6 cellular contexts compared by ENCODE assay signal in the genomic region with DNA sequence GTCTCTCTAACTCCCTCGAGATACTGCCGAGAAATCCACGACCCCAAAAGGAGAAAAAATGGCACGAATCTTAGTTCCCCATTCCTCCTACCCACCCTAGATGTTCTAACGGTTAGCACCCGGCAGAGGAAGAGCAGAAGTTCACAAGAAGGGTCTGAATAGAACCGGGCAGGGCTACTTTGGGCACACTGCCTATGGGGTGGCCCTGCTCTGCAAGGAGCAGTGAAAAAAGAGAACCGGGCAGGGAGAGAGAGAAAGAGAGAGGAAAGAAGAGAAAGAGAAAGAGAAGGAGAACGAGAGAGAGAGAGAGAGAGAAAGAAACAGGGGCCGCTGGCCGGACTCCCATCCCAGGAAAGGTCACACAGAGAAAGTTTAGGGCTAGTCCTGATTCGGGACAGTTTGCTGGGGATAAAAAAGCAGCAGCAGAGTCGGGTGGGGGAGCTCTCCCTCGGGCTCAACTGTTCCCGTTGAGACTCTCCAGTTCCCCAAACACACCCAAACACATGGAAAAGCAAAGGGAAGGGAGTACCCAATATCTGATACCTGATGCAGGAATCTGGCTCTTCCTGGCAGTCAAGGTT. TPM values are rescaled to one million over a fixed set of nuclear protein-coding genes. Genes with fewer than 3 reads are reported as not detected.
DNase-seq lines count a peak whose midpoint lies in the region; ATAC-seq and TF ChIP-seq lines count a peak whose summit lies in the region.

No MANE protein-coding gene starts in this region.

- no peaks in the 10 kb centered on the region for H3K27me3 ChIP-seq in SJCRH30

- H3K36me3 ChIP-seq in SJCRH30, result 0 out of 2 replicates have a peak, but pooled peaks cover 3% of the 10 kb centered on the region

- peak overlapping the region; percentile 82 for H3K4me3 ChIP-seq in GM12875 (ENCODE audit: low read depth, low read length)
- H3K4me3 ChIP-seq in SJCRH30, result peak overlapping the region; percentile 71
- H3K4me3 ChIP-seq in iPS-11a (ENCODE audit: low read depth, low read length), result peak overlapping the region; percentile 76

- DNase-seq in SJCRH30 (peak in 1 of 2 experiments; percentile 23), kidney glomerular epithelial cell (lab: John Stamatoyannopoulos, UW) (no peak)
- no peak for DNase-seq in stimulated activated CD8-positive, alpha-beta memory T cell treated with anti-CD3 and anti-CD28 coated beads, Interleukin-4, amount 100 ng/mL, for 48 hours

- no peaks in the 10 kb centered on the region for H3K9me3 ChIP-seq in SJCRH30 (replicated peaks)

- TF ChIP-seq CTCF in GM12875 (IDR thresholded peaks at IDR 0.05; ENCODE audit: borderline replicate concordance, insufficient read depth, low read depth, low read length), result no peak

- no peaks in the 10 kb centered on the region for H3K4me1 ChIP-seq in SJCRH30

- H3K27ac ChIP-seq in SJCRH30, result peak overlapping the region; percentile 82

- no peak for ATAC-seq in HG03571 (IDR thresholded peaks at IDR 0.05; ENCODE audit: unreplicated experiment)

RNA-seq across cellular contexts. Expression of a gene that starts 0.5 kb away (rescaled TPM):
- total RNA-seq in SJCRH30 (2014; rRNA removed; shearing (Covaris generic)), result 55.9 and 58.5 TPM in 2 replicates

RNA-seq across cellular contexts. Expression of a gene that starts 0.8 kb away (rescaled TPM):
- 82.4 and 83.3 TPM in 2 replicates for total RNA-seq in SJCRH30 (2014; rRNA removed; shearing (Covaris generic))

RNA-seq across cellular contexts. Expression of a gene that starts 16.4 kb away (rescaled TPM):
- 3,964 and 4,118 TPM in 2 replicates for total RNA-seq in SJCRH30 (2014; rRNA removed; shearing (Covaris generic))

RNA-seq across cellular contexts. Expression of a gene that starts 21.3 kb away (rescaled TPM):
- total RNA-seq in SJCRH30 (2014; rRNA removed; shearing (Covaris generic)), result 0.05 TPM in 1 of 2 replicates, not detected in the other

RNA-seq across cellular contexts. Expression of a gene that starts 58.7 kb away (rescaled TPM):
- total RNA-seq in SJCRH30 (2014; rRNA removed; shearing (Covaris generic)), result 20.5 and 21.0 TPM in 2 replicates
